Comparison of ENCODE assay signal across 21 cellular contexts in genomic region chr2:196391149-196391479, GRCh38.
A peak's percentile ranks its signal among the peaks of the same experiment; 100 is the strongest.
DNase-seq lines count a peak whose midpoint lies in the region; ATAC-seq and TF ChIP-seq lines count a peak whose summit lies in the region.
"Had no signal": no experiment of that assay in that cellular context is flagged by ENCODE, and none has a peak within 500 bp of the region (broad histone marks: within the 10 kb centered on the region; RNA-seq: fewer than 3 reads in every experiment).

No MANE protein-coding gene starts in this region.

- H3K4me1 Mint-ChIP-seq in mesothelial cell of epicardium (peaks cover 16% of the 10 kb centered on the region), endothelial cell (ENCODE audit: unreplicated experiment) (no peaks in the 10 kb centered on the region)
- H3K4me1 Mint-ChIP-seq: T-cell had no signal

- DNase-seq in mesothelial cell of epicardium (ENCODE audit: low spot score in 2 of 2, unreplicated experiment in 2 of 2) (no peak), AG20443 (ENCODE audit: low spot score) (no peak), endothelial cell (ENCODE audit: low spot score) (no peak), T-helper 2 cell (no peak), NCI-H128 (lab: John Stamatoyannopoulos, UW; ENCODE audit: unreplicated experiment) (no peak)
- DNase-seq: CD4-positive, alpha-beta T cell; DMS153; GDM1; GOT3; IMR-90; Karpas-422; NCI-H1436; NCI-H1930; NCI-H226; NCI-H524; OCI-M1; Right ventricle myocardium superior; T-cell had no signal

- ATAC-seq in GM18511 (IDR thresholded peaks at IDR 0.05; ENCODE audit: unreplicated experiment): peak; percentile 44
- ATAC-seq in HG02571 (IDR thresholded peaks at IDR 0.05; ENCODE audit: unreplicated experiment): peak; percentile 33
- ATAC-seq in HG03442 (IDR thresholded peaks at IDR 0.05; ENCODE audit: unreplicated experiment): peak; percentile 34
- ATAC-seq: T-cell had no signal

- H3K36me3 Mint-ChIP-seq in mesothelial cell of epicardium: peaks cover 6% of the 10 kb centered on the region
- H3K36me3 Mint-ChIP-seq in endothelial cell (ENCODE audit: low read depth, unreplicated experiment): no peaks in the 10 kb centered on the region

- TF ChIP-seq CTCF in mesothelial cell of epicardium (IDR thresholded peaks at IDR 0.05; ENCODE audit: unreplicated experiment) (no peak), endothelial cell (IDR thresholded peaks at IDR 0.05; ENCODE audit: unreplicated experiment) (no peak)

- no peaks in the 10 kb centered on the region for H3K27me3 Mint-ChIP-seq in mesothelial cell of epicardium (ENCODE audit: low read depth)
- H3K27me3 Mint-ChIP-seq in endothelial cell (ENCODE audit: unreplicated experiment): no peaks in the 10 kb centered on the region
- H3K27me3 Mint-ChIP-seq: CD4-positive, alpha-beta T cell had no signal

- H3K27ac Mint-ChIP-seq in mesothelial cell of epicardium (peak overlapping the region; percentile 76), endothelial cell (ENCODE audit: unreplicated experiment) (no peak overlapping the region)
- H3K27ac Mint-ChIP-seq: CD4-positive, alpha-beta T cell; T-cell had no signal

- H3K9me3 Mint-ChIP-seq in mesothelial cell of epicardium (peaks cover 20% of the 10 kb centered on the region), endothelial cell (ENCODE audit: unreplicated experiment) (no peaks in the 10 kb centered on the region)
- H3K9me3 Mint-ChIP-seq: CD4-positive, alpha-beta T cell had no signal

- no peak overlapping the region for H3K4me3 Mint-ChIP-seq in mesothelial cell of epicardium
- H3K4me3 Mint-ChIP-seq in endothelial cell (ENCODE audit: unreplicated experiment): no peak overlapping the region
- H3K4me3 Mint-ChIP-seq: CD4-positive, alpha-beta T cell; T-cell had no signal
